ENCODE assay signal across 11 cellular contexts in genomic region chr10:72315054-72315453, GRCh38. TPM values are rescaled to one million over a fixed set of nuclear protein-coding genes. Genes with fewer than 3 reads are reported as not detected.
DNase-seq lines count a peak whose midpoint lies in the region; ATAC-seq and TF ChIP-seq lines count a peak whose summit lies in the region.
"Had no signal": no experiment of that assay in that cellular context is flagged by ENCODE, and none has a peak within 500 bp of the region (broad histone marks: within the 10 kb centered on the region; RNA-seq: fewer than 3 reads in every experiment).

No MANE protein-coding gene starts in this region.

- H2BK15ac ChIP-seq in mesenchymal stem cell (ENCODE audit: low read depth, poor library complexity, severe bottlenecking) = peak overlapping the region; percentile 19

- TF ChIP-seq CTCF in brain (conservative IDR thresholded peaks at IDR 0.05) (no peak), thoracic aorta (IDR thresholded peaks at IDR 0.05) (no peak)

- H3K9ac ChIP-seq in HUES48 (ENCODE audit: low read depth, low read length) (no peak overlapping the region), mesenchymal stem cell (ENCODE audit: low read length) (peak overlapping the region; percentile 30)

- H3K9me3 Mint-ChIP-seq in brain = peaks cover 0 to 15% (median 0%) of the 10 kb centered on the region in 5 experiments
- H3K9me3 Mint-ChIP-seq: activated naive CD4-positive, alpha-beta T cell treated with anti-CD3 and anti-CD28 coated beads, Interleukin-2, amount 10 ng/mL, durations not matched to agents 7 days and 5 days had no signal

- H3K14ac ChIP-seq in mesenchymal stem cell (ENCODE audit: low read length in 2 of 2) = no peak overlapping the region

- H3K4me3 ChIP-seq in HUES48 (ENCODE audit: low read depth, low read length) = no peak overlapping the region
- no peak overlapping the region for H3K4me3 ChIP-seq in mesenchymal stem cell (ENCODE audit: insufficient read depth in 1 of 2, low read depth in 1 of 2, low read length in 2 of 2)
- no peak overlapping the region for H3K4me3 ChIP-seq in thoracic aorta

- peaks cover 56% of the 10 kb centered on the region for H3K4me1 Mint-ChIP-seq in brain

- H3K4me1 ChIP-seq in HUES48 (ENCODE audit: control insufficient read depth, insufficient read depth, low read length) = peaks cover 26% of the 10 kb centered on the region; the same call in 1 of the 2 replicates
- H3K4me1 ChIP-seq in mesenchymal stem cell (ENCODE audit: control insufficient read depth, insufficient read depth, low read depth, low read length) = peaks cover 21% of the 10 kb centered on the region
- H3K4me1 ChIP-seq in thoracic aorta (ENCODE audit: control insufficient read depth in 1 of 2, low read depth in 2 of 2) = peaks cover 34 to 51% of the 10 kb centered on the region in 2 donors

- H4K8ac ChIP-seq in mesenchymal stem cell (ENCODE audit: low read length) = peak overlapping the region; percentile 28

- H3K23ac ChIP-seq in mesenchymal stem cell (ENCODE audit: low read length in 2 of 2) = no peak overlapping the region

- H3K79me1 ChIP-seq in mesenchymal stem cell (replicated peaks; ENCODE audit: low read length, poor library complexity, severe bottlenecking) = no peaks in the 10 kb centered on the region

- H3K4me3 Mint-ChIP-seq in brain = no peak overlapping the region
- H3K4me3 Mint-ChIP-seq: activated naive CD4-positive, alpha-beta T cell treated with anti-CD3 and anti-CD28 coated beads, Interleukin-2, amount 10 ng/mL, durations not matched to agents 7 days and 5 days had no signal

- H2BK120ac ChIP-seq in mesenchymal stem cell (ENCODE audit: low read depth, low read length) = peak overlapping the region; percentile 29

- peak overlapping the region in 1 of 2 experiments; percentile 13 for H3K18ac ChIP-seq in mesenchymal stem cell (ENCODE audit: low read depth in 1 of 2, low read length in 2 of 2)

- no peaks in the 10 kb centered on the region for H3K27me3 ChIP-seq in HUES48 (ENCODE audit: control insufficient read depth, insufficient read depth, low read length)
- H3K27me3 ChIP-seq in mesenchymal stem cell (ENCODE audit: control insufficient read depth in 1 of 2, insufficient read depth in 1 of 2, low read length in 2 of 2) = no peaks in the 10 kb centered on the region
- no peaks in the 10 kb centered on the region for H3K27me3 ChIP-seq in thoracic aorta (replicated peaks; ENCODE audit: insufficient read depth)

- no peak overlapping the region for H2AK5ac ChIP-seq in mesenchymal stem cell (ENCODE audit: low read length, severe bottlenecking)

- peak overlapping the region; percentile 7 to 9 for H2BK12ac ChIP-seq in mesenchymal stem cell (ENCODE audit: low read length in 2 of 2)

- ATAC-seq in thoracic aorta (ENCODE audit: insufficient number of reproducible peaks, low FRiP score, low read depth) = no peak

- peak overlapping the region; percentile 60 for H4K91ac ChIP-seq in mesenchymal stem cell (ENCODE audit: low read length)

- H3K9me3 ChIP-seq in HUES48 (ENCODE audit: control insufficient read depth, insufficient read depth, low read length) (no peaks in the 10 kb centered on the region), mesenchymal stem cell (ENCODE audit: control insufficient read depth, low read length) (no peaks in the 10 kb centered on the region), thoracic aorta (no peaks in the 10 kb centered on the region)

- H2BK5ac ChIP-seq in mesenchymal stem cell (ENCODE audit: low read depth, low read length, poor library complexity, severe bottlenecking) = no peak overlapping the region

- DNase-seq in mesenchymal stem cell (no peak), thoracic aorta (ENCODE audit: low spot score) (no peak), hypothalamus (lab: John Stamatoyannopoulos, UW) (no peak), NCI-H748 treated with DMSO at 0.1 percent for 48 hours (lab: John Stamatoyannopoulos, UW) (no peak)
- no peak for DNase-seq in activated CD4-positive, CD25-positive, alpha-beta regulatory T cell (lab: John Stamatoyannopoulos, UW)
- DNase-seq: activated CD4-positive, alpha-beta T cell treated with anti-CD3 and anti-CD28 coated beads for 4 hours; activated naive CD4-positive, alpha-beta T cell treated with anti-CD3 and anti-CD28 coated beads, Interleukin-2, amount 10 ng/mL, durations not matched to agents 7 days and 5 days; EL; NCI-H1694 treated with DMSO at 0.1 percent for 48 hours had no signal

- H3K27ac Mint-ChIP-seq in brain = peak overlapping the region; percentile 65 to 99 (median 83)

- H3K36me3 Mint-ChIP-seq in brain = no peaks in the 10 kb centered on the region

- H3K27ac ChIP-seq in HUES48 (ENCODE audit: low read depth, low read length) (peak overlapping the region; percentile 57), mesenchymal stem cell (ENCODE audit: low read length, poor library complexity, severe bottlenecking) (no peak overlapping the region), thoracic aorta (peak overlapping the region; percentile 43 to 58)

- H3K36me3 ChIP-seq in HUES48 (ENCODE audit: control insufficient read depth, insufficient read depth, low read length) = no peaks in the 10 kb centered on the region
- no peaks in the 10 kb centered on the region for H3K36me3 ChIP-seq in mesenchymal stem cell (ENCODE audit: control insufficient read depth in 1 of 2, insufficient read depth in 2 of 2, low read depth in 1 of 2, low read length in 2 of 2)
- H3K36me3 ChIP-seq in thoracic aorta = no peaks in the 10 kb centered on the region

- no peak overlapping the region for H3K4ac ChIP-seq in mesenchymal stem cell (ENCODE audit: low read depth in 1 of 2, low read length in 2 of 2)

- H3K27me3 Mint-ChIP-seq in brain = peaks cover 2% of the 10 kb centered on the region
- H3K27me3 Mint-ChIP-seq: activated naive CD4-positive, alpha-beta T cell treated with anti-CD3 and anti-CD28 coated beads, Interleukin-2, amount 10 ng/mL, durations not matched to agents 7 days and 5 days had no signal

- no peak overlapping the region for H3K4me2 ChIP-seq in mesenchymal stem cell (ENCODE audit: low read length, poor library complexity, severe bottlenecking)

- 93% methylated on average over 7 of the region's 7 CpGs for WGBS in mesenchymal stem cell

- H2AFZ ChIP-seq in mesenchymal stem cell (ENCODE audit: low read depth, low read length) = no peak overlapping the region

RNA-seq across cellular contexts. Expression of gene DNAJB12, which starts 39.7 kb away (rescaled TPM):
- polyA plus RNA-seq in brain (ENCODE audit: insufficient read depth, low read depth, low replicate concordance) = 29.3 TPM
- polyA plus RNA-seq in mesenchymal stem cell (2013, experiment 1 of 2) = 28.6 TPM
- polyA plus RNA-seq in mesenchymal stem cell (2013, experiment 2 of 2) = 27.7 TPM
- 10 to 100 TPM; 33.3 to 39.5 TPM for total RNA-seq in thoracic aorta

RNA-seq across cellular contexts. Expression of gene DDIT4, which starts 41.3 kb away (rescaled TPM):
- 121 TPM for polyA plus RNA-seq in brain (ENCODE audit: insufficient read depth, low read depth, low replicate concordance)
- polyA plus RNA-seq in mesenchymal stem cell (2013, experiment 1 of 2) = 109 TPM
- polyA plus RNA-seq in mesenchymal stem cell (2013, experiment 2 of 2) = 107 TPM
- 100 to 1,000 TPM; 163 to 374 TPM for total RNA-seq in thoracic aorta
